1 cellular context compared by ENCODE assay signal in the genomic region with DNA sequence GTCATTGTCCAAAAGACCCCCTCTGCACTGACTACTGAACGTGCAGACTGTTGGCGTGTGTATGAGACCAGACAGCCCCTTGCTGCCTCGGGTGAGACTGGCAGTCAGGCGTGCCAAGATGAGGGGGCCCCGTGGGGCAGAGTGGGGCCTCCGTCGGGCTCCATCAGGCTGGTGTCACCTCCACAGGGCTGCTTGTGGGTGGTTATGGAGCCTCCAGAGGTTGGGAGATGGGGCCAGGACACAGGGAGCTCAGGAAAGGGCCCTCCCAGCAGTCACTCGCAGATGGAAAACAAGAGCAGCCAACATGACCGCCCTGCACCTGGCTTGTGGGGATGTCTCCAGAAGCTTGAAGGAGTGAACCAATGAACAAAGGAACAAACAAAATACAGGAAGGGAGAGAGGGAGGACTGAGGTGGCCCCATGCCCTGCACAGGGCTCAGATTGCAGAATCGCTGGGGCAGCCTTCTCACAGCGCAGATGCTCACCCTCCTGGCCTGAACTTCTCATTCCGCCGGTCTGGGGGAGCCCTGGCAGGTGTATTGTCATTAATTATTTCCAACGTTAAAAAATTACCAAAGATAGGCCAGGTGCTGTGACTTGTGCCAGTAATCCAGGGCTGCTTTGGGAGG.
TF ChIP-seq lines count a peak whose summit lies in the region.

No MANE protein-coding gene starts in this region.

TF ChIP-seq in WTC11, 78 proteins besides CTCF, POLR2A, EP300 and RAD21 (continued from another document):
- TF ChIP-seq, protein P1, sequence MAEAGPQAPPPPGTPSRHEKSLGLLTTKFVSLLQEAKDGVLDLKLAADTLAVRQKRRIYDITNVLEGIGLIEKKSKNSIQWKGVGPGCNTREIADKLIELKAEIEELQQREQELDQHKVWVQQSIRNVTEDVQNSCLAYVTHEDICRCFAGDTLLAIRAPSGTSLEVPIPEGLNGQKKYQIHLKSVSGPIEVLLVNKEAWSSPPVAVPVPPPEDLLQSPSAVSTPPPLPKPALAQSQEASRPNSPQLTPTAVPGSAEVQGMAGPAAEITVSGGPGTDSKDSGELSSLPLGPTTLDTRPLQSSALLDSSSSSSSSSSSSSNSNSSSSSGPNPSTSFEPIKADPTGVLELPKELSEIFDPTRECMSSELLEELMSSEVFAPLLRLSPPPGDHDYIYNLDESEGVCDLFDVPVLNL (CRISPR knock-in tag; IDR thresholded peaks at IDR 0.05; ENCODE audit: borderline replicate concordance, low read depth), result no peak
- no peak for TF ChIP-seq ZNF121 (CRISPR knock-in tag; IDR thresholded peaks at IDR 0.05)
- TF ChIP-seq TP53 (CRISPR knock-in tag; IDR thresholded peaks at IDR 0.05), result no peak
- TF ChIP-seq ZNF396 (CRISPR knock-in tag; IDR thresholded peaks at IDR 0.05; ENCODE audit: borderline replicate concordance), result no peak
- no peak for TF ChIP-seq RORB (CRISPR knock-in tag; IDR thresholded peaks at IDR 0.05)
- TF ChIP-seq, protein P2, sequence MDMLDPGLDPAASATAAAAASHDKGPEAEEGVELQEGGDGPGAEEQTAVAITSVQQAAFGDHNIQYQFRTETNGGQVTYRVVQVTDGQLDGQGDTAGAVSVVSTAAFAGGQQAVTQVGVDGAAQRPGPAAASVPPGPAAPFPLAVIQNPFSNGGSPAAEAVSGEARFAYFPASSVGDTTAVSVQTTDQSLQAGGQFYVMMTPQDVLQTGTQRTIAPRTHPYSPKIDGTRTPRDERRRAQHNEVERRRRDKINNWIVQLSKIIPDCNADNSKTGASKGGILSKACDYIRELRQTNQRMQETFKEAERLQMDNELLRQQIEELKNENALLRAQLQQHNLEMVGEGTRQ (CRISPR knock-in tag; IDR thresholded peaks at IDR 0.05), result no peak
- no peak for TF ChIP-seq TEAD1 (CRISPR knock-in tag; IDR thresholded peaks at IDR 0.05)
- TF ChIP-seq CREM (CRISPR knock-in tag; IDR thresholded peaks at IDR 0.05), result no peak
